25 cellular contexts compared by ENCODE assay signal in the genomic region with DNA sequence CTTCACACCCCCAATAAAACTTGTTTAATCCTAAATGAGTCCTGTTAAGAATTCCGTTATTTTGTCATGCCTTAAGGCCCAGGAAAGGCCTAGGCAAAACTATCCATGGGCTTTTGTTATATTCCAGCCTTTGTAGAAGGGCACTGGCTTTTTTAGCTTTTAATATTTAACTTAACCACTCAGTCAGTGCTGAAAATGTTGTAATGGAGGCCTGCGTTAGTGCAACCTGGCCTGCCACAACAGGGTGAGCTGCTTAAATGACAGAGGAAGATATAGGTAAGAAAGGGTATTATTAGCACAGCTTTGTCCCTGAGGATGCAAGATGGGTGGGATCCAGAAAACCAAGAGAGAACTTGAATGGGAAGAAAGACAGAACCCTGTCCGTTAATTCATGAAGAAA. TPM values are rescaled to one million over a fixed set of nuclear protein-coding genes. Genes with fewer than 3 reads are reported as not detected.
DNase-seq lines count a peak whose midpoint lies in the region; ATAC-seq, FAIRE-seq and TF ChIP-seq lines count a peak whose summit lies in the region.
"Had no signal": no experiment of that assay in that cellular context is flagged by ENCODE, and none has a peak within 500 bp of the region (broad histone marks: within the 10 kb centered on the region; RNA-seq: fewer than 3 reads in every experiment).

No MANE protein-coding gene starts in this region.

- peak overlapping the region; percentile 17 for H3K27ac Mint-ChIP-seq in chondrocyte (ENCODE audit: unreplicated experiment)
- peak overlapping the region; percentile 4 for H3K27ac Mint-ChIP-seq in mesothelial cell of epicardium
- peak overlapping the region; percentile 2 for H3K27ac Mint-ChIP-seq in progenitor cell of endocrine pancreas
- H3K27ac Mint-ChIP-seq: CD4-positive, alpha-beta memory T cell had no signal

- no peak overlapping the region for H2AFZ ChIP-seq in HepG2 (ENCODE audit: low read length)
- H2AFZ ChIP-seq: GM23248 had no signal

- TF ChIP-seq CTCF in chondrocyte (IDR thresholded peaks at IDR 0.05): no peak
- no peak for TF ChIP-seq CTCF in HepG2 (CRISPR knock-in tag; IDR thresholded peaks at IDR 0.05)
- TF ChIP-seq CTCF in mesothelial cell of epicardium (IDR thresholded peaks at IDR 0.05; ENCODE audit: unreplicated experiment): no peak
- TF ChIP-seq CTCF in progenitor cell of endocrine pancreas (IDR thresholded peaks at IDR 0.05; ENCODE audit: unreplicated experiment): no peak

- no peaks in the 10 kb centered on the region for H3K79me2 ChIP-seq in HepG2 (ENCODE audit: insufficient read depth, low read length)

- H3K4me1 ChIP-seq in HepG2 (ENCODE audit: insufficient read depth, low read length): peaks cover 75% of the 10 kb centered on the region

- TF ChIP-seq EP300 in HepG2 (IDR thresholded peaks at IDR 0.05; ENCODE audit: low read depth in 2 of 2, low read length in 2 of 2) (no peak), HepG2 (CRISPR knock-in tag; IDR thresholded peaks at IDR 0.05; ENCODE audit: borderline replicate concordance) (no peak)

- H3K4me1 Mint-ChIP-seq in chondrocyte (ENCODE audit: low read depth) (peaks cover 37% of the 10 kb centered on the region), mesothelial cell of epicardium (peaks cover 21% of the 10 kb centered on the region), progenitor cell of endocrine pancreas (ENCODE audit: low read depth) (peaks cover 34% of the 10 kb centered on the region)

- POLR2A ChIA-PET in HepG2 (lab: Yijun Ruan, JAX): interaction anchor here (1.0 kb wide), 1 partner anchor 40 kb away, joined by 5 read pairs; the partner anchor contains the start of gene PCAT7

- H3K27me3 Mint-ChIP-seq in chondrocyte (ENCODE audit: low read depth) (no peaks in the 10 kb centered on the region), mesothelial cell of epicardium (ENCODE audit: low read depth) (no peaks in the 10 kb centered on the region), progenitor cell of endocrine pancreas (no peaks in the 10 kb centered on the region)

- WGBS in HepG2 (ENCODE audit: low lambda C conversion rate): 34% methylated on average over 3 of the region's 3 CpGs

- TF ChIP-seq POLR2A in HepG2 (IDR thresholded peaks at IDR 0.05; ENCODE audit: insufficient read depth in 1 of 2, low read depth in 2 of 2, low read length in 2 of 2): no peak

- H3K27ac ChIP-seq in HepG2 (ENCODE audit: extremely low read length, insufficient read depth, low read length): peak overlapping the region; percentile 33
- H3K27ac ChIP-seq: A549, GM23248 had no signal

- BruUV-seq in HepG2 (replicated peaks; lab: Mats Ljungman, UMichigan): no TSS peak

- no peak overlapping the region for H3K9ac ChIP-seq in HepG2 (ENCODE audit: insufficient read depth, low read depth, low read length)
- H3K9ac ChIP-seq: GM23248 had no signal

- no peaks in the 10 kb centered on the region for H3K36me3 Mint-ChIP-seq in chondrocyte (ENCODE audit: low read depth)
- H3K36me3 Mint-ChIP-seq in mesothelial cell of epicardium: no peaks in the 10 kb centered on the region
- peaks cover 2% of the 10 kb centered on the region for H3K36me3 Mint-ChIP-seq in progenitor cell of endocrine pancreas (ENCODE audit: insufficient read depth)
- H3K36me3 Mint-ChIP-seq: CD4-positive, alpha-beta memory T cell had no signal

- H3K4me3 ChIP-seq in HepG2 (replicated peaks in 1 of 3; ENCODE audit: insufficient read depth in 1 of 3, low read depth in 2 of 3, low read length in 3 of 3): no peak overlapping the region
- H3K4me3 ChIP-seq: A549, GM23248 had no signal

- H3K4me2 ChIP-seq in HepG2 (ENCODE audit: low read depth, low read length): peak overlapping the region; percentile 53
- H3K4me2 ChIP-seq: A549 had no signal

- DNase-seq in chondrocyte (ENCODE audit: low spot score) (no peak), HepG2 (ENCODE audit: low spot score) (no peak), mesothelial cell of epicardium (ENCODE audit: low spot score in 2 of 2, unreplicated experiment in 2 of 2) (no peak), progenitor cell of endocrine pancreas (ENCODE audit: low spot score, unreplicated experiment) (no peak), NCI-H187 (lab: John Stamatoyannopoulos, UW) (no peak), kidney tubule cell (ENCODE audit: low spot score) (no peak)
- DNase-seq: 8988T; ACHN; AML-193; C1 segment of cervical spinal cord; Calu3; CD4-positive, alpha-beta memory T cell; COR-L47; DMS53; DMS79 treated with DMSO at 0.1 percent for 48 hours; GF-D8; GM23248; H7; HCEC 1CT had no signal

- H3K36me3 ChIP-seq in HepG2 (replicated peaks in 1 of 2; ENCODE audit: control insufficient read depth in 1 of 2, insufficient read depth in 2 of 2, low read length in 2 of 2): no peaks in the 10 kb centered on the region

- no peaks in the 10 kb centered on the region for H3K9me3 ChIP-seq in HepG2 (ENCODE audit: low read length)
- H3K9me3 ChIP-seq: A549 had no signal

- H4K20me1 ChIP-seq in HepG2 (ENCODE audit: insufficient read depth, low read length): no peaks in the 10 kb centered on the region

- no peak for TF ChIP-seq RAD21 in HepG2 (CRISPR knock-in tag; IDR thresholded peaks at IDR 0.05)

- in situ Hi-C loops in HepG2 (cut with HindIII; ENCODE audit: extremely low pct_ligation_motif_present, low pct_unique_long_range_greater_than_20kb): no loop called here

- CTCF ChIA-PET in HepG2 (lab: Yijun Ruan, JAX; ENCODE audit: low intra/inter-chr PET ratio, low total read pairs): no interaction called here

- FAIRE-seq in HepG2 (lab: Jason Lieb, UNC): no peak
- FAIRE-seq: A549, GM12891, GM18507, H1 had no signal

- H3K4me3 Mint-ChIP-seq in chondrocyte (ENCODE audit: unreplicated experiment): no peak overlapping the region
- H3K4me3 Mint-ChIP-seq in mesothelial cell of epicardium: no peak overlapping the region
- H3K4me3 Mint-ChIP-seq in progenitor cell of endocrine pancreas (ENCODE audit: low read depth): no peak overlapping the region
- H3K4me3 Mint-ChIP-seq: CD4-positive, alpha-beta memory T cell had no signal

- H3K9me3 Mint-ChIP-seq in chondrocyte (ENCODE audit: low read depth) (no peaks in the 10 kb centered on the region), mesothelial cell of epicardium (peaks cover 5% of the 10 kb centered on the region), progenitor cell of endocrine pancreas (ENCODE audit: low read depth) (no peaks in the 10 kb centered on the region)

- ATAC-seq in HepG2: peak; percentile 68
- no peak for ATAC-seq in GM18517 (IDR thresholded peaks at IDR 0.05; ENCODE audit: unreplicated experiment)
- ATAC-seq: A549 had no signal

- intact Hi-C loops in HepG2 (cut with micrococcal nuclease; ENCODE audit: unreplicated experiment): no loop called here

- no peaks in the 10 kb centered on the region for H3K27me3 ChIP-seq in HepG2 (ENCODE audit: control insufficient read depth in 1 of 2, insufficient read depth in 2 of 2, low read length in 2 of 2)

TF ChIP-seq in HepG2, 621 proteins besides CTCF, POLR2A, EP300 and RAD21 (continues in another document):
- no peak for TF ChIP-seq MEIS2 (CRISPR knock-in tag; IDR thresholded peaks at IDR 0.05)
- no peak for TF ChIP-seq MAFF (IDR thresholded peaks at IDR 0.05; ENCODE audit: low read depth, low read length)
- peak; percentile 31; the same call in 1 of the 2 replicates for TF ChIP-seq GATAD2A (CRISPR knock-in tag; IDR thresholded peaks at IDR 0.05)
- TF ChIP-seq RFXAP (CRISPR knock-in tag; IDR thresholded peaks at IDR 0.05; ENCODE audit: borderline replicate concordance): no peak
- TF ChIP-seq MTERF4 (CRISPR knock-in tag; IDR thresholded peaks at IDR 0.05): no peak
- TF ChIP-seq, protein P1, sequence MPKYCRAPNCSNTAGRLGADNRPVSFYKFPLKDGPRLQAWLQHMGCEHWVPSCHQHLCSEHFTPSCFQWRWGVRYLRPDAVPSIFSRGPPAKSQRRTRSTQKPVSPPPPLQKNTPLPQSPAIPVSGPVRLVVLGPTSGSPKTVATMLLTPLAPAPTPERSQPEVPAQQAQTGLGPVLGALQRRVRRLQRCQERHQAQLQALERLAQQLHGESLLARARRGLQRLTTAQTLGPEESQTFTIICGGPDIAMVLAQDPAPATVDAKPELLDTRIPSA (CRISPR knock-in tag; IDR thresholded peaks at IDR 0.05; ENCODE audit: borderline replicate concordance): no peak
- no peak for TF ChIP-seq SMAD3 (CRISPR knock-in tag; IDR thresholded peaks at IDR 0.05)
- no peak for TF ChIP-seq ZNF777 (CRISPR knock-in tag; IDR thresholded peaks at IDR 0.05)

RNA-seq across cellular contexts. Expression of gene PCAT7, which starts 40.2 kb away (rescaled TPM):
- total RNA-seq in chondrocyte: 8.1 to 10.2 TPM (median 8.7 TPM) in 3 replicates
- total RNA-seq in HepG2 (2016; rRNA removed; fragmentation: Illumina TruSeq; extraction: Trizol): 2.3 and 3.2 TPM in 2 replicates
- total RNA-seq in HepG2 (2016; cell fraction: cytosol; rRNA removed; fragmentation: Illumina TruSeq; extraction: Trizol; ENCODE audit: low read depth): 0.62 and 0.71 TPM in 2 replicates
- total RNA-seq in HepG2 (2016; cell fraction: insoluble cytoplasmic fraction; rRNA removed; fragmentation: Illumina TruSeq; extraction: Trizol): 2.3 and 2.7 TPM in 2 replicates
- total RNA-seq in HepG2 (2016; cell fraction: membrane; rRNA removed; fragmentation: Illumina TruSeq; extraction: Trizol): 1.7 and 2.3 TPM in 2 replicates
- 2.2 and 2.9 TPM in 2 replicates for total RNA-seq in HepG2 (2016; cell fraction: nucleus; rRNA removed; fragmentation: Illumina TruSeq; extraction: Trizol)
- polyA plus RNA-seq in HepG2 (2011; rRNA removed): 3.8 and 3.9 TPM in 2 replicates
- 2.4 and 3.8 TPM in 2 replicates for polyA plus RNA-seq in HepG2 (2011; cell fraction: cytosol; rRNA removed)
- 3.3 and 4.5 TPM in 2 replicates for polyA plus RNA-seq in HepG2 (2011; cell fraction: nucleus; rRNA removed)
- 3.1 and 3.5 TPM in 2 replicates for polyA plus RNA-seq in HepG2 (2012)
- 1.1 and 1.5 TPM in 2 replicates for polyA plus RNA-seq in HepG2 (2016; cell fraction: cytosol; fragmentation: Illumina TruSeq; extraction: Trizol; ENCODE audit: low read depth)
- 2.5 and 3.2 TPM in 2 replicates for polyA plus RNA-seq in HepG2 (2016; cell fraction: insoluble cytoplasmic fraction; fragmentation: Illumina TruSeq; extraction: Trizol; ENCODE audit: low read depth)
- polyA plus RNA-seq in HepG2 (2016; cell fraction: membrane; fragmentation: Illumina TruSeq; extraction: Trizol; ENCODE audit: low read depth): 1.4 and 2.2 TPM in 2 replicates
- polyA plus RNA-seq in HepG2 (2016; cell fraction: nucleus; fragmentation: Illumina TruSeq; extraction: Trizol; ENCODE audit: insufficient read depth, low read depth): 3.5 and 3.8 TPM in 2 replicates
- polyA minus RNA-seq in HepG2 (2011; rRNA and poly(A)+ RNA removed; ENCODE audit: low replicate concordance): 2.2 and 3.5 TPM in 2 replicates
- 1.8 and 3.5 TPM in 2 replicates for polyA minus RNA-seq in HepG2 (2011; cell fraction: cytosol; rRNA and poly(A)+ RNA removed)
- 6.2 and 8.3 TPM in 2 replicates for polyA minus RNA-seq in HepG2 (2011; cell fraction: nucleus; rRNA and poly(A)+ RNA removed)
- 18.5 to 19.0 TPM (median 18.8 TPM) in 3 replicates for total RNA-seq in mesothelial cell of epicardium
- 12.6 and 13.1 TPM in 2 replicates for total RNA-seq in progenitor cell of endocrine pancreas
- total RNA-seq: CD4-positive, alpha-beta memory T cell; Daoy; GM23248 had no signal
- polyA plus RNA-seq: CD4-positive, alpha-beta memory T cell; GM23248 had no signal
